Comparison of ENCODE assay signal across 19 cellular contexts in genomic region chr3:14228611-14229470, GRCh38. TPM values are rescaled to one million over a fixed set of nuclear protein-coding genes. Genes with fewer than 3 reads are reported as not detected.
A peak's percentile ranks its signal among the peaks of the same experiment; 100 is the strongest.
DNase-seq lines count a peak whose midpoint lies in the region; ATAC-seq and TF ChIP-seq lines count a peak whose summit lies in the region.
"Had no signal": no experiment of that assay in that cellular context is flagged by ENCODE, and none has a peak within 500 bp of the region (broad histone marks: within the 10 kb centered on the region; RNA-seq: fewer than 3 reads in every experiment).

No MANE protein-coding gene starts in this region.

- ATAC-seq in HG03135 (IDR thresholded peaks at IDR 0.05; ENCODE audit: unreplicated experiment) (no peak), lower lobe of right lung (no peak), HG02884 (IDR thresholded peaks at IDR 0.05; ENCODE audit: unreplicated experiment) (no peak)
- ATAC-seq: gastroesophageal sphincter; stimulated activated effector memory CD8-positive, alpha-beta T cell treated with anti-CD3 and anti-CD28 coated beads, Interleukin-12 subunit alpha, Interleukin-12 subunit beta, amount 100 ng/mL, for 72 hours had no signal

- DNase-seq in NCI-H2107 treated with DMSO at 0.1 percent for 48 hours (lab: John Stamatoyannopoulos, UW; ENCODE audit: unreplicated experiment) = peak; percentile 14
- no peak for DNase-seq in NCI-H2107 (lab: John Stamatoyannopoulos, UW)
- peak; percentile 67 for DNase-seq in NCI-H2029 treated with DMSO at 0.1 percent for 48 hours (lab: John Stamatoyannopoulos, UW)
- peak; percentile 22 for DNase-seq in epithelial cell of esophagus (ENCODE audit: low read depth)
- peak; percentile 86 to 88 for DNase-seq in thyroid gland
- DNase-seq in lower lobe of right lung = no peak
- DNase-seq: activated CD4-positive, alpha-beta T cell treated with anti-CD3 and anti-CD28 coated beads, Interleukin-2, amount 10 ng/mL, durations not matched to agents 24 days and 14 days; activated naive CD4-positive, alpha-beta T cell treated with anti-CD3 and anti-CD28 coated beads, Interleukin-2, amount 50 U/mL, for 16 hours; CD4-positive, alpha-beta T cell; cortex of kidney; GDM1; NCI-H187 treated with DMSO at 0.1 percent for 48 hours; SJCRH30 had no signal

- H3K4me3 ChIP-seq in epithelial cell of esophagus (ENCODE audit: low read length) = no peak overlapping the region
- H3K4me3 ChIP-seq in thyroid gland (replicated peaks in 1 of 3) = no peak overlapping the region
- no peak overlapping the region for H3K4me3 ChIP-seq in lower lobe of right lung
- H3K4me3 ChIP-seq: gastroesophageal sphincter, GM23248, SJCRH30, upper lobe of left lung had no signal

- intact Hi-C loops in thyroid gland (cut with DNase I) = no loop called here
- intact Hi-C loops in lower lobe of right lung (cut with DNase I) = no loop called here

- H3K27me3 ChIP-seq in thyroid gland = no peaks in the 10 kb centered on the region
- H3K27me3 ChIP-seq in lower lobe of right lung (ENCODE audit: low read depth) = no peaks in the 10 kb centered on the region
- H3K27me3 ChIP-seq: SJCRH30, upper lobe of left lung had no signal

- no peaks in the 10 kb centered on the region for H3K36me3 ChIP-seq in thyroid gland
- H3K36me3 ChIP-seq in lower lobe of right lung = no peaks in the 10 kb centered on the region
- H3K36me3 ChIP-seq: gastroesophageal sphincter, SJCRH30, upper lobe of left lung had no signal

- 47 to 49% methylated on average over 9 of the region's 9 CpGs for WGBS in thyroid gland, 2 donors

- H3K4me1 ChIP-seq in thyroid gland (peaks cover 63 to 94% of the 10 kb centered on the region in 2 donors), lower lobe of right lung (peaks cover 35% of the 10 kb centered on the region)
- H3K4me1 ChIP-seq: gastroesophageal sphincter, SJCRH30 had no signal

- TF ChIP-seq CTCF in epithelial cell of esophagus (IDR thresholded peaks at IDR 0.05; ENCODE audit: insufficient read depth, low read depth, low read length, missing control alignments) = no peak
- TF ChIP-seq CTCF in thyroid gland (IDR thresholded peaks at IDR 0.05) = peak in 1 of 6 experiments; percentile 7
- no peak for TF ChIP-seq CTCF in lower lobe of right lung (IDR thresholded peaks at IDR 0.05)

- H3K9me3 ChIP-seq in thyroid gland = no peaks in the 10 kb centered on the region
- H3K9me3 ChIP-seq in lower lobe of right lung = no peaks in the 10 kb centered on the region
- H3K9me3 ChIP-seq: SJCRH30 had no signal

- peak in 1 of 2 donors; percentile 20 for TF ChIP-seq POLR2A in thyroid gland (IDR thresholded peaks at IDR 0.05)

- H3K27ac ChIP-seq in thyroid gland (peak overlapping the region; percentile 86 to 90 (median 88)), lower lobe of right lung (no peak overlapping the region)
- H3K27ac ChIP-seq: gastroesophageal sphincter, GM23248, SJCRH30 had no signal

RNA-seq across cellular contexts. Expression of gene LSM3, which starts 50.2 kb away (rescaled TPM):
- total RNA-seq in thyroid gland = 10 to 100 TPM in 3 of 4 donors, 1 to 10 TPM in 1; 9.9 to 15.6 (median 15.3) TPM
- 9.5 TPM for total RNA-seq in lower lobe of right lung

RNA-seq across cellular contexts. Expression of gene XPC, which starts 50.4 kb away (rescaled TPM):
- 10 to 100 TPM; 53.4 to 69.3 (median 60.8) TPM for total RNA-seq in thyroid gland
- 31.8 TPM for total RNA-seq in lower lobe of right lung

Comparison
In these comparisons a context has a peak if more than half of its experiments do, and no peak if none do; other contexts are left out.
1. DNase-seq: peak in NCI-H2107 treated with DMSO at 0.1 percent for 48 hours (single experiment), NCI-H2029 treated with DMSO at 0.1 percent for 48 hours (single experiment), epithelial cell of esophagus (single experiment) and thyroid gland (2 of 2); none in NCI-H2107 (single experiment) and lower lobe of right lung (single experiment).